30 cellular contexts compared by ENCODE assay signal in genomic region chr14:33348510-33348909, GRCh38.
"Had no signal": no experiment of that assay in that cellular context is flagged by ENCODE, and none has a peak within 500 bp of the region (broad histone marks: within the 10 kb centered on the region; RNA-seq: fewer than 3 reads in every experiment).

No MANE protein-coding gene starts in this region.

- ATAC-seq: heart left ventricle; left colon; lower lobe of right lung; mucosa of descending colon; natural killer cell treated with Interleukin-12 subunit alpha and Interleukin-12 subunit beta and Interleukin-15 and Interleukin-18, amount 100 ng/mL, for 72 hours; pancreas; stimulated activated effector memory CD8-positive, alpha-beta T cell treated with anti-CD3 and anti-CD28 coated beads, Interleukin-12 subunit alpha, Interleukin-12 subunit beta, amount 100 ng/mL, for 72 hours had no signal

- H3K9me3 ChIP-seq: esophagus squamous epithelium, heart left ventricle, left ventricle myocardium inferior, lower lobe of right lung, mucosa of descending colon, neutrophil, pancreas, right atrium auricular region, sigmoid colon, stomach, thoracic aorta, tibial nerve, upper lobe of left lung had no signal

- H3K36me3 ChIP-seq: esophagus squamous epithelium, heart left ventricle, left ventricle myocardium inferior, lower lobe of right lung, neutrophil, pancreas, right atrium auricular region, sigmoid colon, stomach, thoracic aorta, tibial nerve, upper lobe of left lung had no signal

- H2AFZ ChIP-seq: hepatocyte had no signal

- H3K4me2 ChIP-seq: hepatocyte had no signal

- H3K4me3 ChIP-seq: coronary artery, esophagus squamous epithelium, heart left ventricle, hepatocyte, left ventricle myocardium inferior, lower lobe of right lung, mucosa of descending colon, pancreas, right atrium auricular region, sigmoid colon, stomach, thoracic aorta, tibial nerve, upper lobe of left lung had no signal

- H3K4me1 ChIP-seq: esophagus squamous epithelium, heart left ventricle, left ventricle myocardium inferior, lower lobe of right lung, pancreas, right atrium auricular region, sigmoid colon, stomach, upper lobe of left lung had no signal

- H3K27ac ChIP-seq: coronary artery, esophagus squamous epithelium, heart left ventricle, hepatocyte, left ventricle myocardium inferior, lower lobe of right lung, neutrophil, pancreas, right atrium auricular region, sigmoid colon, stomach, thoracic aorta, tibial nerve, upper lobe of left lung had no signal

- FAIRE-seq: endometrium, frontal cortex, pancreas, urothelium cell line had no signal

- DNase-seq: dermis blood vessel endothelial cell; effector memory CD4-positive, alpha-beta T cell; erythroblast; esophagus squamous epithelium; heart left ventricle; islet precursor cell; kidney glomerular epithelial cell; left colon; left ventricle myocardium inferior; lower lobe of right lung; mucosa of descending colon; naive B cell; pancreas; sigmoid colon; stimulated activated CD4-positive, alpha-beta T cell treated with anti-CD3 and anti-CD28 coated beads, Interleukin-2, amount 100 ng/mL, for 24 hours; stimulated activated CD4-positive, alpha-beta T cell treated with anti-CD3 and anti-CD28 coated beads, Interleukin-4, amount 100 ng/mL, for 24 hours; stimulated activated naive CD4-positive, alpha-beta T cell treated with Interleukin-2 at 50 U/mL for 16 hours; stomach; upper lobe of left lung had no signal

- H3K79me2 ChIP-seq: hepatocyte had no signal

- H3K27me3 ChIP-seq: esophagus squamous epithelium, heart left ventricle, hepatocyte, neutrophil, pancreas, right atrium auricular region, sigmoid colon, stomach, tibial nerve, upper lobe of left lung had no signal
